In genomic region chr6:57165080-57165479, GRCh38 we compare ENCODE assay signal across 29 cellular contexts.
"Had no signal": no experiment of that assay in that cellular context is flagged by ENCODE, and none has a peak within 500 bp of the region (broad histone marks: within the 10 kb centered on the region; RNA-seq: fewer than 3 reads in every experiment).

No MANE protein-coding gene starts in this region.

- H3K4me1 ChIP-seq: stomach, suprapubic skin, testis, thyroid gland, tibial artery, tibial nerve, transverse colon, upper lobe of left lung, upper lobe of right lung, uterus, vagina had no signal

- H3K4me3 Mint-ChIP-seq: stimulated activated effector memory CD8-positive, alpha-beta T cell treated with anti-CD3 and anti-CD28 coated beads, Interleukin-12 subunit alpha, Interleukin-12 subunit beta, amount 100 ng/mL, for 72 hours; stimulated activated memory B cell treated with anti-CD40 and anti-IgM and Interleukin-4, amounts not matched to agents 10 μg/mL and 1 μg/mL and 100 μg/mL, for 72 hours; stimulated activated naive B cell treated with anti-CD40 and anti-IgM and Interleukin-4, amounts not matched to agents 10 μg/mL and 1 μg/mL and 100 μg/mL, for 72 hours; stimulated activated naive CD8-positive, alpha-beta T cell treated with anti-CD3 and anti-CD28 coated beads, Interleukin-15, amount 100 ng/mL, for 72 hours; stimulated activated naive CD8-positive, alpha-beta T cell treated with anti-CD3 and anti-CD28 coated beads, Interleukin-15, Interleukin-2, amounts not matched to agents 100 ng/mL and 50 ng/mL, for 24 hours; type B pancreatic cell had no signal

- H3K27me3 ChIP-seq: stomach, suprapubic skin, testis, thyroid gland, tibial artery, tibial nerve, transverse colon, upper lobe of left lung, upper lobe of right lung, uterus, vagina had no signal

- H3K9me3 Mint-ChIP-seq: stimulated activated effector memory CD8-positive, alpha-beta T cell treated with anti-CD3 and anti-CD28 coated beads, Interleukin-12 subunit alpha, Interleukin-12 subunit beta, amount 100 ng/mL, for 72 hours had no signal

- H3K36me3 ChIP-seq: uterus had no signal

- H3K9me3 ChIP-seq: testis, thyroid gland, upper lobe of right lung had no signal

- FAIRE-seq: urothelium cell line had no signal

- H3K4me3 ChIP-seq: stomach, suprapubic skin, testis, thoracic aorta, thyroid gland, tibial artery, tibial nerve, transverse colon, upper lobe of left lung, upper lobe of right lung, uterus, vagina had no signal

- H3K27ac Mint-ChIP-seq: stimulated activated effector memory CD8-positive, alpha-beta T cell treated with anti-CD3 and anti-CD28 coated beads, Interleukin-12 subunit alpha, Interleukin-12 subunit beta, amount 100 ng/mL, for 72 hours; stimulated activated memory B cell treated with anti-CD40 and anti-IgM and Interleukin-4, amounts not matched to agents 10 μg/mL and 1 μg/mL and 100 μg/mL, for 72 hours; stimulated activated naive B cell treated with anti-CD40 and anti-IgM and Interleukin-4, amounts not matched to agents 10 μg/mL and 1 μg/mL and 100 μg/mL, for 72 hours; stimulated activated naive CD8-positive, alpha-beta T cell treated with anti-CD3 and anti-CD28 coated beads, Interleukin-15, amount 100 ng/mL, for 72 hours; stimulated activated naive CD8-positive, alpha-beta T cell treated with anti-CD3 and anti-CD28 coated beads, Interleukin-15, Interleukin-2, amounts not matched to agents 100 ng/mL and 50 ng/mL, for 24 hours; type B pancreatic cell had no signal

- H3K27ac ChIP-seq: stomach, suprapubic skin, testis, thoracic aorta, thyroid gland, tibial artery, tibial nerve, transverse colon, upper lobe of left lung, upper lobe of right lung, uterus, vagina had no signal

- ATAC-seq: stimulated activated effector memory CD8-positive, alpha-beta T cell treated with anti-CD3 and anti-CD28 coated beads, Interleukin-12 subunit alpha, Interleukin-12 subunit beta, amount 100 ng/mL, for 72 hours; stimulated activated memory B cell treated with anti-CD40 and anti-IgM and Interleukin-4, amounts not matched to agents 10 μg/mL and 1 μg/mL and 100 μg/mL, for 72 hours; stimulated activated naive B cell treated with anti-CD40 and anti-IgM and Interleukin-4, amounts not matched to agents 10 μg/mL and 1 μg/mL and 100 μg/mL, for 72 hours; stimulated activated naive CD8-positive, alpha-beta T cell treated with anti-CD3 and anti-CD28 coated beads, Interleukin-15, amount 100 ng/mL, for 72 hours; stimulated activated naive CD8-positive, alpha-beta T cell treated with anti-CD3 and anti-CD28 coated beads, Interleukin-15, Interleukin-2, amounts not matched to agents 100 U/mL and 50 U/mL, for 24 hours; upper lobe of right lung had no signal

- DNase-seq: stimulated activated CD4-positive, alpha-beta T cell treated with anti-CD3 and anti-CD28 coated beads, Interleukin-2, amount 100 ng/mL, for 48 hours; stimulated activated CD4-positive, alpha-beta T cell treated with anti-CD3 and anti-CD28 coated beads, Interleukin-4, amount 100 ng/mL, for 1 hour; stimulated activated CD4-positive, alpha-beta T cell treated with anti-CD3 and anti-CD28 coated beads, Interleukin-4, amount 100 ng/mL, for 24 hours; stimulated activated CD4-positive, alpha-beta T cell treated with anti-CD3 and anti-CD28 coated beads, Interleukin-4, amount 100 ng/mL, for 4 hours; stimulated activated CD8-positive, alpha-beta memory T cell treated with anti-CD3 and anti-CD28 coated beads, Interleukin-4, amount 100 ng/mL, for 48 hours; stimulated activated naive B cell treated with anti-CD40 and anti-IgM and Interleukin-4, amounts not matched to agents 10 μg/mL and 1 μg/mL and 100 μg/mL, for 72 hours; stimulated activated naive CD4-positive, alpha-beta T cell; stimulated activated naive CD4-positive, alpha-beta T cell treated with Interleukin-2 at 50 U/mL for 16 hours; stimulated activated naive CD8-positive, alpha-beta T cell treated with anti-CD3 and anti-CD28 coated beads, Interleukin-15, amount 100 ng/mL, for 72 hours; stimulated activated naive CD8-positive, alpha-beta T cell treated with anti-CD3 and anti-CD28 coated beads, Interleukin-15, Interleukin-2, amounts not matched to agents 100 U/mL and 50 U/mL, for 24 hours; stomach; substantia nigra; testis; thyroid gland; tibial artery; transverse colon; trophoblast cell; upper lobe of left lung; upper lobe of right lung; uterus had no signal

- H3K4me1 Mint-ChIP-seq: stimulated activated effector memory CD8-positive, alpha-beta T cell treated with anti-CD3 and anti-CD28 coated beads, Interleukin-12 subunit alpha, Interleukin-12 subunit beta, amount 100 ng/mL, for 72 hours; stimulated activated memory B cell treated with anti-CD40 and anti-IgM and Interleukin-4, amounts not matched to agents 10 μg/mL and 1 μg/mL and 100 μg/mL, for 72 hours; stimulated activated naive B cell treated with anti-CD40 and anti-IgM and Interleukin-4, amounts not matched to agents 10 μg/mL and 1 μg/mL and 100 μg/mL, for 72 hours had no signal

- H3K27me3 Mint-ChIP-seq: stimulated activated memory B cell treated with anti-CD40 and anti-IgM and Interleukin-4, amounts not matched to agents 10 μg/mL and 1 μg/mL and 100 μg/mL, for 72 hours; stimulated activated naive B cell treated with anti-CD40 and anti-IgM and Interleukin-4, amounts not matched to agents 10 μg/mL and 1 μg/mL and 100 μg/mL, for 72 hours; stimulated activated naive CD8-positive, alpha-beta T cell treated with anti-CD3 and anti-CD28 coated beads, Interleukin-15, amount 100 ng/mL, for 72 hours; stimulated activated naive CD8-positive, alpha-beta T cell treated with anti-CD3 and anti-CD28 coated beads, Interleukin-15, Interleukin-2, amounts not matched to agents 100 ng/mL and 50 ng/mL, for 24 hours; type B pancreatic cell had no signal
